ENCODE assay signal across 8 cellular contexts in genomic region chr11:45857834-45858492, GRCh38. TPM values are rescaled to one million over a fixed set of nuclear protein-coding genes. Genes with fewer than 3 reads are reported as not detected.
A peak's percentile ranks its signal among the peaks of the same experiment; 100 is the strongest.
DNase-seq lines count a peak whose midpoint lies in the region; ATAC-seq and TF ChIP-seq lines count a peak whose summit lies in the region.

No MANE protein-coding gene starts in this region.

- H3K4me1 Mint-ChIP-seq in CD14-positive monocyte (peaks cover 20% of the 10 kb centered on the region), immature natural killer cell (peaks cover 0 to 13% of the 10 kb centered on the region in 2 donors)

- H3K4me3 Mint-ChIP-seq in CD14-positive monocyte (no peak overlapping the region), immature natural killer cell (no peak overlapping the region)

- peaks cover 0 to 73% (median 20%) of the 10 kb centered on the region in 3 donors for H3K36me3 ChIP-seq in esophagus squamous epithelium

- TF ChIP-seq POLR2A in esophagus squamous epithelium (IDR thresholded peaks at IDR 0.05), result no peak

- no peak overlapping the region for H3K4me3 ChIP-seq in esophagus squamous epithelium

- H3K27ac ChIP-seq in esophagus squamous epithelium, result peak overlapping the region; percentile 63 to 77 (median 74)

- TF ChIP-seq CTCF in CD14-positive monocyte (IDR thresholded peaks at IDR 0.05) (no peak), esophagus squamous epithelium (IDR thresholded peaks at IDR 0.05) (no peak), omental fat pad (IDR thresholded peaks at IDR 0.05) (no peak), GM13976 (IDR thresholded peaks at IDR 0.05; ENCODE audit: borderline replicate concordance, control extremely low read depth, extremely low read depth, insufficient read depth, missing control alignments) (no peak)

- H3K27me3 Mint-ChIP-seq in CD14-positive monocyte (ENCODE audit: low read depth in 3 of 3), result no peaks in the 10 kb centered on the region
- peaks cover 0 to 2% (median 2%) of the 10 kb centered on the region in 3 donors for H3K27me3 Mint-ChIP-seq in immature natural killer cell (ENCODE audit: low read depth in 3 of 3)

- no peak for DNase-seq in CD14-positive monocyte (ENCODE audit: low spot score)
- peak; percentile 83 for DNase-seq in NOMO-1 treated with dmso at 0.1 percent for 144 hours (lab: John Stamatoyannopoulos, UW; ENCODE audit: unreplicated experiment)
- no peak for DNase-seq in esophagus squamous epithelium (lab: John Stamatoyannopoulos, UW)
- DNase-seq in omental fat pad (ENCODE audit: low spot score), result peak; percentile 35
- DNase-seq in GM13976 (ENCODE audit: low spot score), result no peak
- no peak for DNase-seq in immature natural killer cell

- H3K9me3 ChIP-seq in esophagus squamous epithelium, result no peaks in the 10 kb centered on the region

- H3K36me3 Mint-ChIP-seq in CD14-positive monocyte (peaks cover 69 to 75% of the 10 kb centered on the region in 2 donors), immature natural killer cell (peaks cover 30 to 46% (median 34%) of the 10 kb centered on the region in 3 donors)

- intact Hi-C loops in CD14-positive monocyte (cut with micrococcal nuclease) (no loop called here), esophagus squamous epithelium (cut with DNase I) (no loop called here)

- H3K9me3 Mint-ChIP-seq in CD14-positive monocyte (no peaks in the 10 kb centered on the region), immature natural killer cell (no peaks in the 10 kb centered on the region)

- peaks cover 23 to 68% (median 45%) of the 10 kb centered on the region in 3 donors for H3K4me1 ChIP-seq in esophagus squamous epithelium

- ATAC-seq in omental fat pad (ENCODE audit: low FRiP score), result peak; percentile 73
- ATAC-seq in HG03045 (IDR thresholded peaks at IDR 0.05; ENCODE audit: unreplicated experiment), result no peak
- ATAC-seq in HG02981 (IDR thresholded peaks at IDR 0.05; ENCODE audit: unreplicated experiment), result no peak

- H3K27me3 ChIP-seq in esophagus squamous epithelium, result no peaks in the 10 kb centered on the region

- peak overlapping the region in 5 of 7 donors; percentile 77 to 94 (median 82) for H3K27ac Mint-ChIP-seq in CD14-positive monocyte
- peak overlapping the region in 1 of 6 donors; percentile 30 for H3K27ac Mint-ChIP-seq in immature natural killer cell

- in situ Hi-C loops in GM13976 (cut with MboI; ENCODE audit: low sequenced_read_pairs, unreplicated experiment), result no loop called here

- 46 to 57% methylated on average over 4 of the region's 4 CpGs for WGBS in esophagus squamous epithelium, 2 donors

RNA-seq across cellular contexts. Expression of gene CRY2, which starts 10.7 kb away (rescaled TPM):
- 1 to 10 TPM; 5.1 to 7.2 TPM for polyA plus RNA-seq in CD14-positive monocyte
- 10 to 100 TPM in 3 of 4 donors, 1 to 10 TPM in 1; 5.6 to 21.0 (median 13.4) TPM for total RNA-seq in esophagus squamous epithelium
- 10 to 100 TPM; 53.1 to 63.4 (median 60.2) TPM for total RNA-seq in omental fat pad
- polyA plus RNA-seq in immature natural killer cell, result 10 to 100 TPM; 16.5 to 32.7 (median 20.8) TPM

RNA-seq across cellular contexts. Expression of gene MAPK8IP1, which starts 27.5 kb away (rescaled TPM):
- not detected for polyA plus RNA-seq in CD14-positive monocyte
- 1 to 10 TPM in 3 of 4 donors, under 1 TPM in 1; 0.57 to 4.0 (median 1.3) TPM for total RNA-seq in esophagus squamous epithelium
- 1 to 10 TPM; 3.2 to 7.4 (median 4.3) TPM for total RNA-seq in omental fat pad
- under 1 TPM in 2 of 3 donors, not detected in 1; 0.08 to 0.09 TPM for polyA plus RNA-seq in immature natural killer cell

RNA-seq across cellular contexts. Expression of gene FREY1, which starts 49.1 kb away (rescaled TPM):
- polyA plus RNA-seq in CD14-positive monocyte, result not detected
- 1 to 10 TPM in 2 of 4 donors, under 1 TPM in 1, not detected in 1; 0.57 to 2.1 (median 1.2) TPM for total RNA-seq in esophagus squamous epithelium
- total RNA-seq in omental fat pad, result 1 to 10 TPM in 1 of 4 donors, not detected in 3; 1.6 TPM
- polyA plus RNA-seq in immature natural killer cell, result not detected

RNA-seq across cellular contexts. Expression of gene SLC35C1, which starts 53.0 kb away (rescaled TPM):
- 10 to 100 TPM; 12.8 to 14.0 TPM for polyA plus RNA-seq in CD14-positive monocyte
- 10 to 100 TPM; 23.6 to 68.6 (median 28.2) TPM for total RNA-seq in esophagus squamous epithelium
- 100 to 1,000 TPM in 1 of 4 donors, 10 to 100 TPM in 3; 18.6 to 103 (median 73.0) TPM for total RNA-seq in omental fat pad
- 10 to 100 TPM in 1 of 3 donors, 1 to 10 TPM in 2; 6.4 to 11.9 (median 7.6) TPM for polyA plus RNA-seq in immature natural killer cell

RNA-seq across cellular contexts. Expression of gene PEX16, which starts 59.7 kb away (rescaled TPM):
- 10 to 100 TPM; 33.8 to 35.1 TPM for polyA plus RNA-seq in CD14-positive monocyte
- total RNA-seq in esophagus squamous epithelium, result 10 to 100 TPM; 18.3 to 25.5 (median 22.1) TPM
- 10 to 100 TPM; 20.1 to 25.0 (median 22.8) TPM for total RNA-seq in omental fat pad
- 10 to 100 TPM; 51.0 to 69.9 (median 51.2) TPM for polyA plus RNA-seq in immature natural killer cell

Comparison
In these comparisons a context has a peak if more than half of its experiments do, and no peak if none do; other contexts are left out.
1. DNase-seq: peak in NOMO-1 treated with dmso at 0.1 percent for 144 hours (single experiment) and omental fat pad (single experiment); none in CD14-positive monocyte (single experiment), esophagus squamous epithelium (single experiment), GM13976 (single experiment) and immature natural killer cell (0 of 3).